8 cellular contexts compared by ENCODE assay signal in the genomic region with DNA sequence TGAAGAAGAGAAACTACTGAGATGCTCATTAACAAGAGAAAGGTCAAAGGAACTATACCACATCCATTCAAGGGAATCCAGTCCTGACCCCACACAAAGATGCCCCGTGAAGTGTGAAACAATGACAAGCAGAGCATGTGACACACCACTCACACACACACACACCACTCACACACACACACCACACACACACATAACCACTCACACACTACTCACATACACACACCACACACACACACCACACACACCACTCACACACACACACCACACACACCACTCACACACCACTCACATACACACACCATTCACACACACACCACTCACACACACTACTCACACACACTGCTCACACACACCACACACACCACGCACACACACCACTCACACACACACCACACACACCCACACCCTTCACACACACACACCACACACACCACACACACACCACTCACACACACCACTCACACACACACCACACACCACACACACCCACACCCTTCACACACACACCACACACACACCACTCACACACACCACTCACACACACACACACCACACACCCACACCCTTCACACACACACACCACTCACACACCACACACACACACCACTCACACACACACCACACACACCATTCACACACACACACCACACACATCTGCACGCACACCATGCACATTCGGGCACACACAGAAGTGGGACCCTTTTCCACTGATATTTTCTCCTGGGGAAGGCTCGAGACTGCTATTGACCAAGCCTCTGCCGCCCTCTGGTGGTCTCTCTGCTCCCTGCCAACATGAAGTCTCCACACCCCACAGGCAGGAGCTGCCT.
DNase-seq lines count a peak whose midpoint lies in the region; ATAC-seq and TF ChIP-seq lines count a peak whose summit lies in the region.

No MANE protein-coding gene starts in this region.

- no peak overlapping the region for H3K27ac ChIP-seq in 22Rv1

- DNase-seq in GM19238 (ENCODE audit: insufficient read length, low spot score) (peak; percentile 81), NCI-H446 treated with DMSO at 0.1 percent for 48 hours (lab: John Stamatoyannopoulos, UW) (peak; percentile 42), kidney tubule cell (ENCODE audit: low spot score) (peak; percentile 67)
- DNase-seq in activated CD4-positive, CD25-positive, alpha-beta regulatory T cell treated with anti-CD3 and anti-CD28 coated beads, Interleukin-2, amount 50 U/mL, for 72 hours: peak; percentile 83
- DNase-seq in central memory CD4-positive, alpha-beta T cell: peak; percentile 74
- DNase-seq in stimulated activated CD4-positive, alpha-beta T cell treated with anti-CD3 and anti-CD28 coated beads, Interleukin-2, amount 100 ng/mL, for 4 hours (ENCODE audit: low read depth): peak; percentile 73

- ATAC-seq in HG03571 (IDR thresholded peaks at IDR 0.05; ENCODE audit: unreplicated experiment): no peak

- peak; percentile 85 for TF ChIP-seq CTCF in 22Rv1 (IDR thresholded peaks at IDR 0.05)
